Comparison of ENCODE assay signal across 11 cellular contexts in the genomic region with DNA sequence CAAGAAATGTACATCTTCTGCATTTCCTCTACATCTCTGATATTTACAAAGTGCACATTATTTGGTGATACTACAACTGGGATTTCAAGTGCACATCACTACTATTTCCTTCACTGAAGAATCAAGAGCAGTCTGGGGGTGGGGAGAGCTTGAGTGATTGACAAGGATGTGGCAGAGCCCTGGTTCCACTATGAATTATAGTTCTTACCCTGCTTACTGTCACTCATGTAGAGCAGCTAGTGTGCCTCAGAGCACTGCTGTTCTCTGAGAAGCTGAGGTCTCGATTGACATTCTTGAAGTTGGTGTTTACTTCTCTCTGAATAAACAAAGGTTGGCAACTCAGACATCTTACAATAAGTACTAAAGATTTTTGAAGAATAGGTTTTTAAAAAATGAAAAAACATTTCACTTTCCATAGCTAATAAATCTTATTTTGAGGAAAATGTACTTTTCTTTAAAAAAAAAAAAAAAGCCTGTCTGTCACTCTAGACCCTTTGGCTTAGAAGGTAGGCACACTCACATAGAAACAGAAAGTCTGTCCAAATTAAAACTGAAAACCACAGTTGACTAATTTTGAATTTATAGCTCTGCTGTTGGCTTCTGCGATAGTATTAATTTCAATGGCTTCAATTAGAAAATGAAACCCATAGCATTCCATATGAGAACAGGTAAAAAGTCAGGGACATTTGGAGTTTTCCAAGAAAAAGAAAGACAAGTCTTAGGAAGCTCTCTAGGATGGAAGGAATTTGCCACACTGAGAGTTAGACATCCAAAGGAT. TPM values are rescaled to one million over a fixed set of nuclear protein-coding genes. Genes with fewer than 3 reads are reported as not detected.
DNase-seq lines count a peak whose midpoint lies in the region; ATAC-seq and TF ChIP-seq lines count a peak whose summit lies in the region.
"Had no signal": no experiment of that assay in that cellular context is flagged by ENCODE, and none has a peak within 500 bp of the region (broad histone marks: within the 10 kb centered on the region; RNA-seq: fewer than 3 reads in every experiment).

No MANE protein-coding gene starts in this region.

- 81% methylated on average over 2 of the region's 2 CpGs for WGBS in prostate gland

- no peaks in the 10 kb centered on the region for H3K4me1 ChIP-seq in prostate gland (replicated peaks)

- H3K9me3 Mint-ChIP-seq in activated naive CD8-positive, alpha-beta T cell treated with anti-CD3 and anti-CD28 coated beads, Interleukin-2, amount 50 U/mL, for 24 hours = peaks cover 5% of the 10 kb centered on the region
- peaks cover 9% of the 10 kb centered on the region for H3K9me3 Mint-ChIP-seq in activated CD4-positive, alpha-beta T cell treated with anti-CD3 and anti-CD28 coated beads, Interleukin-2, amount 10 ng/mL, durations not matched to agents 24 days and 14 days

- H3K4me3 ChIP-seq in prostate gland = no peak overlapping the region

- H3K27ac ChIP-seq in prostate gland = no peak overlapping the region

- H3K27me3 ChIP-seq in prostate gland (replicated peaks; ENCODE audit: insufficient read depth) = no peaks in the 10 kb centered on the region

- H3K9me3 ChIP-seq in prostate gland = no peaks in the 10 kb centered on the region

- DNase-seq in activated naive CD8-positive, alpha-beta T cell treated with anti-CD3 and anti-CD28 coated beads, Interleukin-2, amount 50 U/mL, for 24 hours = no peak
- no peak for DNase-seq in prostate gland (ENCODE audit: low spot score)
- DNase-seq in DMS114 treated with DMSO at 0.1 percent for 48 hours (lab: John Stamatoyannopoulos, UW; ENCODE audit: unreplicated experiment) = no peak
- DNase-seq in stimulated activated CD4-positive, alpha-beta T cell treated with anti-CD3 and anti-CD28 coated beads, Interleukin-12 subunit alpha, Interleukin-12 subunit beta, amount 100 ng/mL, for 4 hours = no peak
- DNase-seq in activated CD4-positive, alpha-beta T cell treated with anti-CD3 and anti-CD28 coated beads, Interleukin-2, amount 10 ng/mL, durations not matched to agents 24 days and 14 days = no peak
- DNase-seq: activated CD4-positive, alpha-beta memory T cell treated with anti-CD3 and anti-CD28 coated beads for 36 hours; NCI-H187 had no signal

- H3K36me3 Mint-ChIP-seq in activated naive CD8-positive, alpha-beta T cell treated with anti-CD3 and anti-CD28 coated beads, Interleukin-2, amount 50 U/mL, for 24 hours (ENCODE audit: low read depth) = no peaks in the 10 kb centered on the region
- no peaks in the 10 kb centered on the region for H3K36me3 Mint-ChIP-seq in activated CD4-positive, alpha-beta T cell treated with anti-CD3 and anti-CD28 coated beads, Interleukin-2, amount 10 ng/mL, durations not matched to agents 24 days and 14 days (ENCODE audit: low read depth)

- no peak overlapping the region for H3K27ac Mint-ChIP-seq in activated naive CD8-positive, alpha-beta T cell treated with anti-CD3 and anti-CD28 coated beads, Interleukin-2, amount 50 U/mL, for 24 hours
- H3K27ac Mint-ChIP-seq in activated CD4-positive, alpha-beta T cell treated with anti-CD3 and anti-CD28 coated beads, Interleukin-2, amount 10 ng/mL, durations not matched to agents 24 days and 14 days = no peak overlapping the region
- H3K27ac Mint-ChIP-seq: activated CD4-positive, alpha-beta memory T cell treated with anti-CD3 and anti-CD28 coated beads for 36 hours; progenitor cell of endocrine pancreas had no signal

- no peaks in the 10 kb centered on the region for H3K36me3 ChIP-seq in prostate gland

- H3K4me3 Mint-ChIP-seq in activated naive CD8-positive, alpha-beta T cell treated with anti-CD3 and anti-CD28 coated beads, Interleukin-2, amount 50 U/mL, for 24 hours = no peak overlapping the region
- no peak overlapping the region for H3K4me3 Mint-ChIP-seq in activated CD4-positive, alpha-beta T cell treated with anti-CD3 and anti-CD28 coated beads, Interleukin-2, amount 10 ng/mL, durations not matched to agents 24 days and 14 days
- H3K4me3 Mint-ChIP-seq: activated CD4-positive, alpha-beta memory T cell treated with anti-CD3 and anti-CD28 coated beads for 36 hours had no signal

- TF ChIP-seq CTCF in prostate gland (IDR thresholded peaks at IDR 0.05) = no peak

- peak; percentile 92 for ATAC-seq in GM18861 (IDR thresholded peaks at IDR 0.05; ENCODE audit: unreplicated experiment)
- peak; percentile 88 for ATAC-seq in GM21447 (IDR thresholded peaks at IDR 0.05; ENCODE audit: unreplicated experiment)
- ATAC-seq in HG03064 (IDR thresholded peaks at IDR 0.05; ENCODE audit: low read depth, unreplicated experiment) = peak; percentile 91
- ATAC-seq in activated naive CD8-positive, alpha-beta T cell treated with anti-CD3 and anti-CD28 coated beads, Interleukin-2, amount 50 U/mL, for 24 hours = peak; percentile 86

- peaks cover 23% of the 10 kb centered on the region for H3K4me1 Mint-ChIP-seq in activated naive CD8-positive, alpha-beta T cell treated with anti-CD3 and anti-CD28 coated beads, Interleukin-2, amount 50 U/mL, for 24 hours
- H3K4me1 Mint-ChIP-seq in activated CD4-positive, alpha-beta T cell treated with anti-CD3 and anti-CD28 coated beads, Interleukin-2, amount 10 ng/mL, durations not matched to agents 24 days and 14 days = peaks cover 11% of the 10 kb centered on the region

- peaks cover 76% of the 10 kb centered on the region for H3K27me3 Mint-ChIP-seq in activated naive CD8-positive, alpha-beta T cell treated with anti-CD3 and anti-CD28 coated beads, Interleukin-2, amount 50 U/mL, for 24 hours
- H3K27me3 Mint-ChIP-seq in activated CD4-positive, alpha-beta T cell treated with anti-CD3 and anti-CD28 coated beads, Interleukin-2, amount 10 ng/mL, durations not matched to agents 24 days and 14 days = peaks cover 63% of the 10 kb centered on the region

- intact Hi-C loops in prostate gland (cut with DNase I) = no loop called here
- intact Hi-C loops in activated CD4-positive, alpha-beta T cell treated with anti-CD3 and anti-CD28 coated beads, Interleukin-2, amount 10 ng/mL, durations not matched to agents 24 days and 14 days (cut with micrococcal nuclease) = loop anchor here (10.0 kb wide), 1 partner anchor 471 kb away; a partner anchor contains a TSS

- no peak for TF ChIP-seq POLR2A in prostate gland (IDR thresholded peaks at IDR 0.05)

RNA-seq across cellular contexts. Expression of a gene that starts 5.6 kb away (rescaled TPM):
- 10 to 100 TPM in 1 of 2 donors, 1 to 10 TPM in 1; 3.1 to 41.5 TPM for total RNA-seq in prostate gland
- total RNA-seq in activated CD4-positive, alpha-beta T cell treated with anti-CD3 and anti-CD28 coated beads, Interleukin-2, amount 10 ng/mL, durations not matched to agents 24 days and 14 days = not detected in 2 replicates
- total RNA-seq: activated CD4-positive, alpha-beta memory T cell treated with anti-CD3 and anti-CD28 coated beads for 36 hours had no signal
